In the genomic region with DNA sequence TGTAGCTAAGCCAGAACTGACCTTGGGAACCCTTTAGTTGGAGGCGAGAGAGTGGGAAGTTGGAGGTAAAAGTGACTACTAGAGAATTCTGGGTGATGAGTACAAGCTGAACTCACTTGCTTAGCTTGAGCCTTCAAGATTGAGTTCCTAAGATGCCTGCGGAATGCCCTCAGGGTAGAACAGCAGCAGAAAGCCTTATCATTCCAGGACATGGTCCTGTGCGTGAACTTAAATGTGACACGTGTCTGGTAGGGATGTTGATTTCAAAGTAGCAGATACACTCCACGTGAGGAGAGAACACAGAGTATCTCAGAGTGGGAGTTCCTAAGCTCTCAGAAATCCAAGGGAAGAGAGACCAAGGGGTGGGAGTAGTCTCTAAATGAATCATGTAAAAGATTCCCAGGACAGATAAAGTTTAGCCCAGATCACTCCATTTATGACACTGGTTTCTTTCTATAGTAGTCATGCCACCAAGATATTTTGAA, we compare ENCODE assay signal across 16 cellular contexts.
DNase-seq lines count a peak whose midpoint lies in the region; ATAC-seq and TF ChIP-seq lines count a peak whose summit lies in the region.
"Had no signal": no experiment of that assay in that cellular context is flagged by ENCODE, and none has a peak within 500 bp of the region (broad histone marks: within the 10 kb centered on the region; RNA-seq: fewer than 3 reads in every experiment).

No MANE protein-coding gene starts in this region.

- POLR2A ChIA-PET in activated CD8-positive, alpha-beta T cell treated with anti-CD3 and anti-CD28 coated beads for 36 hours (lab: Charles Lee) = no interaction called here

- no peak overlapping the region for H3K4me3 Mint-ChIP-seq in activated CD8-positive, alpha-beta T cell treated with anti-CD3 and anti-CD28 coated beads for 36 hours
- H3K4me3 Mint-ChIP-seq: H9; stimulated activated effector memory CD8-positive, alpha-beta T cell treated with anti-CD3 and anti-CD28 coated beads, Interleukin-12 subunit alpha, Interleukin-12 subunit beta, amount 100 ng/mL, for 72 hours; T-helper 17 cell had no signal

- H3K27me3 ChIP-seq in right cardiac atrium (ENCODE audit: control insufficient read depth, insufficient read depth) (no peaks in the 10 kb centered on the region), left ventricle myocardium inferior (ENCODE audit: low read depth) (no peaks in the 10 kb centered on the region)

- H3K9me3 ChIP-seq in right cardiac atrium (ENCODE audit: control insufficient read depth, low read length) (no peaks in the 10 kb centered on the region), left ventricle myocardium inferior (replicated peaks) (peaks cover 5% of the 10 kb centered on the region)

- CTCF ChIA-PET in activated CD8-positive, alpha-beta T cell treated with anti-CD3 and anti-CD28 coated beads for 36 hours (lab: Charles Lee) = no interaction called here

- no peaks in the 10 kb centered on the region for H3K4me1 ChIP-seq in right cardiac atrium (ENCODE audit: control insufficient read depth, insufficient read depth, low read length)
- peaks cover 21% of the 10 kb centered on the region for H3K4me1 ChIP-seq in left ventricle myocardium inferior

- H3K36me3 ChIP-seq in left ventricle myocardium inferior = no peaks in the 10 kb centered on the region

- H3K27ac Mint-ChIP-seq in activated CD8-positive, alpha-beta T cell treated with anti-CD3 and anti-CD28 coated beads for 36 hours = no peak overlapping the region
- no peak overlapping the region for H3K27ac Mint-ChIP-seq in activated naive CD4-positive, alpha-beta T cell treated with anti-CD3 and anti-CD28 coated beads, Interleukin-2, amount 50 U/mL, for 72 hours
- H3K27ac Mint-ChIP-seq: stimulated activated effector memory CD8-positive, alpha-beta T cell treated with anti-CD3 and anti-CD28 coated beads, Interleukin-12 subunit alpha, Interleukin-12 subunit beta, amount 100 ng/mL, for 72 hours; T-helper 17 cell had no signal

- H3K27ac ChIP-seq in right cardiac atrium (ENCODE audit: low read length) (peak overlapping the region; percentile 80), left ventricle myocardium inferior (replicated peaks) (no peak overlapping the region)

- intact Hi-C loops in right cardiac atrium (cut with DNase I) = no loop called here
- intact Hi-C loops in left ventricle myocardium inferior (cut with micrococcal nuclease) = no loop called here
- intact Hi-C loops in activated CD8-positive, alpha-beta T cell treated with anti-CD3 and anti-CD28 coated beads for 36 hours (cut with micrococcal nuclease) = no loop called here

- H3K27me3 Mint-ChIP-seq in activated CD8-positive, alpha-beta T cell treated with anti-CD3 and anti-CD28 coated beads for 36 hours = peaks cover 15% of the 10 kb centered on the region

- no peaks in the 10 kb centered on the region for H3K9me3 Mint-ChIP-seq in activated CD8-positive, alpha-beta T cell treated with anti-CD3 and anti-CD28 coated beads for 36 hours
- no peaks in the 10 kb centered on the region for H3K9me3 Mint-ChIP-seq in activated naive CD4-positive, alpha-beta T cell treated with anti-CD3 and anti-CD28 coated beads, Interleukin-2, amount 50 U/mL, for 72 hours
- H3K9me3 Mint-ChIP-seq: stimulated activated effector memory CD8-positive, alpha-beta T cell treated with anti-CD3 and anti-CD28 coated beads, Interleukin-12 subunit alpha, Interleukin-12 subunit beta, amount 100 ng/mL, for 72 hours had no signal

- H3K36me3 Mint-ChIP-seq in activated CD8-positive, alpha-beta T cell treated with anti-CD3 and anti-CD28 coated beads for 36 hours (ENCODE audit: low read depth) = no peaks in the 10 kb centered on the region
- peaks cover 0 to 4% of the 10 kb centered on the region in 2 donors for H3K36me3 Mint-ChIP-seq in activated naive CD4-positive, alpha-beta T cell treated with anti-CD3 and anti-CD28 coated beads, Interleukin-2, amount 50 U/mL, for 72 hours
- H3K36me3 Mint-ChIP-seq: stimulated activated effector memory CD8-positive, alpha-beta T cell treated with anti-CD3 and anti-CD28 coated beads, Interleukin-12 subunit alpha, Interleukin-12 subunit beta, amount 100 ng/mL, for 72 hours had no signal

- DNase-seq in right cardiac atrium (no peak), left ventricle myocardium inferior (no peak), NCI-H226 (peak; percentile 63), islet precursor cell (peak; percentile 89), AG20443 (ENCODE audit: low spot score) (no peak)
- DNase-seq in activated CD8-positive, alpha-beta T cell treated with anti-CD3 and anti-CD28 coated beads for 36 hours = no peak
- no peak for DNase-seq in activated naive CD4-positive, alpha-beta T cell treated with anti-CD3 and anti-CD28 coated beads, Interleukin-2, amount 50 U/mL, for 72 hours (ENCODE audit: low spot score in 2 of 2)
- DNase-seq in activated CD4-positive, alpha-beta T cell treated with anti-CD3 and anti-CD28 coated beads, Interleukin-2, amount 50 U/mL, for 48 hours = no peak
- DNase-seq: activated CD4-positive, alpha-beta T cell treated with anti-CD3 and anti-CD28 coated beads for 4 hours; activated T-cell treated with anti-CD3 and anti-CD28 coated beads for 4 hours; H9; kidney glomerular epithelial cell; NCI-H187 treated with DMSO at 0.1 percent for 48 hours; NCI-H69; T-helper 17 cell had no signal

- 63% methylated on average over 5 of the region's 5 CpGs for WGBS in right cardiac atrium

- no peak for TF ChIP-seq CTCF in left ventricle myocardium inferior (IDR thresholded peaks at IDR 0.05; ENCODE audit: borderline replicate concordance)
- no peak for TF ChIP-seq CTCF in activated CD8-positive, alpha-beta T cell treated with anti-CD3 and anti-CD28 coated beads for 36 hours (IDR thresholded peaks at IDR 0.05)

- H3K4me1 Mint-ChIP-seq in activated CD8-positive, alpha-beta T cell treated with anti-CD3 and anti-CD28 coated beads for 36 hours (ENCODE audit: low read depth) = no peaks in the 10 kb centered on the region
- H3K4me1 Mint-ChIP-seq: stimulated activated effector memory CD8-positive, alpha-beta T cell treated with anti-CD3 and anti-CD28 coated beads, Interleukin-12 subunit alpha, Interleukin-12 subunit beta, amount 100 ng/mL, for 72 hours; T-helper 17 cell had no signal

- H3K4me3 ChIP-seq in right cardiac atrium (ENCODE audit: low read length) (no peak overlapping the region), left ventricle myocardium inferior (no peak overlapping the region)

- ATAC-seq in right cardiac atrium = peak in 1 of 2 donors; percentile 24
- ATAC-seq in activated CD8-positive, alpha-beta T cell treated with anti-CD3 and anti-CD28 coated beads for 36 hours = no peak
- ATAC-seq in activated naive CD4-positive, alpha-beta T cell treated with anti-CD3 and anti-CD28 coated beads, Interleukin-2, amount 50 U/mL, for 72 hours = no peak
- ATAC-seq: stimulated activated effector memory CD8-positive, alpha-beta T cell treated with anti-CD3 and anti-CD28 coated beads, Interleukin-12 subunit alpha, Interleukin-12 subunit beta, amount 100 ng/mL, for 72 hours; T-helper 17 cell had no signal

Comparison
In these comparisons a context has a peak if more than half of its experiments do, and no peak if none do; other contexts are left out.
1. DNase-seq: peak in NCI-H226 (single experiment) and islet precursor cell (single experiment); none in right cardiac atrium (0 of 3), left ventricle myocardium inferior (single experiment), activated CD8-positive, alpha-beta T cell treated with anti-CD3 and anti-CD28 coated beads for 36 hours (single experiment), activated naive CD4-positive, alpha-beta T cell treated with anti-CD3 and anti-CD28 coated beads, Interleukin-2, amount 50 U/mL, for 72 hours (0 of 2), activated CD4-positive, alpha-beta T cell treated with anti-CD3 and anti-CD28 coated beads, Interleukin-2, amount 50 U/mL, for 48 hours (0 of 2) and AG20443 (single experiment).